Comparison of ENCODE assay signal across 26 cellular contexts in genomic region chr11:112724194-112724790, GRCh38.
DNase-seq lines count a peak whose midpoint lies in the region; ATAC-seq and TF ChIP-seq lines count a peak whose summit lies in the region.
"Had no signal": no experiment of that assay in that cellular context is flagged by ENCODE, and none has a peak within 500 bp of the region (broad histone marks: within the 10 kb centered on the region; RNA-seq: fewer than 3 reads in every experiment).

No MANE protein-coding gene starts in this region.

- H3K9me3 Mint-ChIP-seq in brain, result peaks cover 0 to 6% (median 0%) of the 10 kb centered on the region in 5 experiments
- no peaks in the 10 kb centered on the region for H3K9me3 Mint-ChIP-seq in stimulated activated effector memory CD8-positive, alpha-beta T cell treated with anti-CD3 and anti-CD28 coated beads, Interleukin-12 subunit alpha, Interleukin-12 subunit beta, amount 100 ng/mL, for 72 hours
- H3K9me3 Mint-ChIP-seq in activated T-helper 2 cell treated with anti-CD3 and anti-CD28 coated beads, Interferon-gamma antibody, Interleukin-2, Interleukin-4, amounts not matched to agents 10 μg/mL and 5 μg/mL and 100 μg/mL, durations not matched to agents 14 hours and 24 hours and 36 hours, result no peaks in the 10 kb centered on the region
- H3K9me3 Mint-ChIP-seq: activated naive CD8-positive, alpha-beta T cell treated with anti-CD3 and anti-CD28 coated beads for 36 hours; IgD-negative memory B cell; neural crest cell; T-helper 2 cell treated with Interferon-gamma antibody and Interleukin-4, amounts not matched to agents 5 μg/mL and 100 μg/mL, for 36 hours had no signal

- H3K4me3 ChIP-seq in right atrium auricular region, result no peak overlapping the region
- H3K4me3 ChIP-seq: cardiac muscle cell, coronary artery, sigmoid colon, testis, uterus had no signal

- peaks cover 22% of the 10 kb centered on the region for H3K4me1 Mint-ChIP-seq in brain
- H3K4me1 Mint-ChIP-seq in stimulated activated effector memory CD8-positive, alpha-beta T cell treated with anti-CD3 and anti-CD28 coated beads, Interleukin-12 subunit alpha, Interleukin-12 subunit beta, amount 100 ng/mL, for 72 hours, result no peaks in the 10 kb centered on the region
- no peaks in the 10 kb centered on the region for H3K4me1 Mint-ChIP-seq in activated T-helper 2 cell treated with anti-CD3 and anti-CD28 coated beads, Interferon-gamma antibody, Interleukin-2, Interleukin-4, amounts not matched to agents 10 μg/mL and 5 μg/mL and 100 μg/mL, durations not matched to agents 14 hours and 24 hours and 36 hours (ENCODE audit: low read depth)
- H3K4me1 Mint-ChIP-seq: activated naive CD8-positive, alpha-beta T cell treated with anti-CD3 and anti-CD28 coated beads for 36 hours; IgD-negative memory B cell had no signal

- no peaks in the 10 kb centered on the region for H3K4me1 ChIP-seq in right atrium auricular region
- H3K4me1 ChIP-seq: foreskin keratinocyte, sigmoid colon, testis had no signal

- no peaks in the 10 kb centered on the region for H3K27me3 ChIP-seq in right atrium auricular region
- H3K27me3 ChIP-seq: cardiac muscle cell, sigmoid colon, testis, uterus had no signal

- intact Hi-C loops in cardiac septum (cut with DNase I), result no loop called here
- intact Hi-C loops in activated T-helper 2 cell treated with anti-CD3 and anti-CD28 coated beads, Interferon-gamma antibody, Interleukin-2, Interleukin-4, amounts not matched to agents 10 μg/mL and 5 μg/mL and 100 μg/mL, durations not matched to agents 14 hours and 24 hours and 36 hours (cut with micrococcal nuclease), result no loop called here

- H3K27me3 Mint-ChIP-seq in brain, result peaks cover 29% of the 10 kb centered on the region
- H3K27me3 Mint-ChIP-seq in activated T-helper 2 cell treated with anti-CD3 and anti-CD28 coated beads, Interferon-gamma antibody, Interleukin-2, Interleukin-4, amounts not matched to agents 10 μg/mL and 5 μg/mL and 100 μg/mL, durations not matched to agents 14 hours and 24 hours and 36 hours (ENCODE audit: low read depth), result no peaks in the 10 kb centered on the region

- H3K4me3 Mint-ChIP-seq in brain, result no peak overlapping the region
- no peak overlapping the region for H3K4me3 Mint-ChIP-seq in stimulated activated effector memory CD8-positive, alpha-beta T cell treated with anti-CD3 and anti-CD28 coated beads, Interleukin-12 subunit alpha, Interleukin-12 subunit beta, amount 100 ng/mL, for 72 hours
- H3K4me3 Mint-ChIP-seq in activated T-helper 2 cell treated with anti-CD3 and anti-CD28 coated beads, Interferon-gamma antibody, Interleukin-2, Interleukin-4, amounts not matched to agents 10 μg/mL and 5 μg/mL and 100 μg/mL, durations not matched to agents 14 hours and 24 hours and 36 hours (ENCODE audit: low read depth), result no peak overlapping the region
- H3K4me3 Mint-ChIP-seq: activated CD8-positive, alpha-beta T cell treated with anti-CD3 and anti-CD28 coated beads, Interleukin-2, amount 10 ng/mL, durations not matched to agents 7 days and 5 days; activated naive CD8-positive, alpha-beta T cell treated with anti-CD3 and anti-CD28 coated beads for 36 hours; CD14-positive monocyte; IgD-negative memory B cell; neural crest cell; T-helper 2 cell treated with Interferon-gamma antibody and Interleukin-4, amounts not matched to agents 5 μg/mL and 100 μg/mL, for 36 hours had no signal

- H3K9me3 ChIP-seq in right atrium auricular region, result no peaks in the 10 kb centered on the region
- H3K9me3 ChIP-seq: sigmoid colon, testis, uterus had no signal

- H3K27ac ChIP-seq in right atrium auricular region, result no peak overlapping the region
- H3K27ac ChIP-seq: cardiac muscle cell, coronary artery, foreskin keratinocyte, sigmoid colon, testis, uterus had no signal

- peak; percentile 5 for ATAC-seq in stimulated activated effector memory CD8-positive, alpha-beta T cell treated with anti-CD3 and anti-CD28 coated beads, Interleukin-12 subunit alpha, Interleukin-12 subunit beta, amount 100 ng/mL, for 72 hours
- no peak for ATAC-seq in GM19324 (IDR thresholded peaks at IDR 0.05; ENCODE audit: low FRiP score, unreplicated experiment)
- ATAC-seq: activated CD8-positive, alpha-beta T cell treated with anti-CD3 and anti-CD28 coated beads, Interleukin-2, amount 10 ng/mL, durations not matched to agents 7 days and 5 days; esophagus mucosa; foreskin keratinocyte; left colon had no signal

- no peaks in the 10 kb centered on the region for H3K36me3 Mint-ChIP-seq in brain
- no peaks in the 10 kb centered on the region for H3K36me3 Mint-ChIP-seq in stimulated activated effector memory CD8-positive, alpha-beta T cell treated with anti-CD3 and anti-CD28 coated beads, Interleukin-12 subunit alpha, Interleukin-12 subunit beta, amount 100 ng/mL, for 72 hours
- H3K36me3 Mint-ChIP-seq in activated T-helper 2 cell treated with anti-CD3 and anti-CD28 coated beads, Interferon-gamma antibody, Interleukin-2, Interleukin-4, amounts not matched to agents 10 μg/mL and 5 μg/mL and 100 μg/mL, durations not matched to agents 14 hours and 24 hours and 36 hours (ENCODE audit: low read depth), result no peaks in the 10 kb centered on the region
- H3K36me3 Mint-ChIP-seq: activated naive CD8-positive, alpha-beta T cell treated with anti-CD3 and anti-CD28 coated beads for 36 hours; CD14-positive monocyte had no signal

- no peaks in the 10 kb centered on the region for H3K36me3 ChIP-seq in right atrium auricular region
- H3K36me3 ChIP-seq: cardiac muscle cell, sigmoid colon, uterus had no signal

- TF ChIP-seq CTCF in right atrium auricular region (IDR thresholded peaks at IDR 0.05) (no peak), brain (conservative IDR thresholded peaks at IDR 0.05) (no peak)

- peak; percentile 52 for DNase-seq in right atrium auricular region (ENCODE audit: low spot score)
- DNase-seq in cardiac septum (ENCODE audit: low spot score), result no peak
- peak; percentile 56 for DNase-seq in NCI-H2029 (lab: John Stamatoyannopoulos, UW)
- peak in 1 of 2 donors; percentile 28 for DNase-seq in stimulated activated effector memory CD8-positive, alpha-beta T cell treated with anti-CD3 and anti-CD28 coated beads, Interleukin-12 subunit alpha, Interleukin-12 subunit beta, amount 100 ng/mL, for 72 hours (ENCODE audit: low spot score in 2 of 2)
- no peak for DNase-seq in C1 segment of cervical spinal cord (lab: John Stamatoyannopoulos, UW)
- DNase-seq in activated T-helper 2 cell treated with anti-CD3 and anti-CD28 coated beads, Interferon-gamma antibody, Interleukin-2, Interleukin-4, amounts not matched to agents 10 μg/mL and 5 μg/mL and 100 μg/mL, durations not matched to agents 14 hours and 24 hours and 36 hours (ENCODE audit: low spot score), result no peak
- DNase-seq: activated CD8-positive, alpha-beta T cell treated with anti-CD3 and anti-CD28 coated beads, Interleukin-2, amount 10 ng/mL, durations not matched to agents 7 days and 5 days; activated effector memory CD4-positive, alpha-beta T cell treated with Interleukin-2 at 50 U/mL for 16 hours; activated naive CD8-positive, alpha-beta T cell treated with anti-CD3 and anti-CD28 coated beads for 36 hours; aorta; foreskin keratinocyte; left colon; mammary epithelial cell; sigmoid colon; stimulated activated naive CD4-positive, alpha-beta T cell treated with Interleukin-2 at 50 U/mL for 16 hours; testis; uterus had no signal

- peak overlapping the region in 4 of 5 experiments; percentile 23 to 78 (median 71) for H3K27ac Mint-ChIP-seq in brain
- no peak overlapping the region for H3K27ac Mint-ChIP-seq in stimulated activated effector memory CD8-positive, alpha-beta T cell treated with anti-CD3 and anti-CD28 coated beads, Interleukin-12 subunit alpha, Interleukin-12 subunit beta, amount 100 ng/mL, for 72 hours
- no peak overlapping the region for H3K27ac Mint-ChIP-seq in activated T-helper 2 cell treated with anti-CD3 and anti-CD28 coated beads, Interferon-gamma antibody, Interleukin-2, Interleukin-4, amounts not matched to agents 10 μg/mL and 5 μg/mL and 100 μg/mL, durations not matched to agents 14 hours and 24 hours and 36 hours
- H3K27ac Mint-ChIP-seq: activated CD8-positive, alpha-beta T cell treated with anti-CD3 and anti-CD28 coated beads, Interleukin-2, amount 10 ng/mL, durations not matched to agents 7 days and 5 days; activated naive CD8-positive, alpha-beta T cell treated with anti-CD3 and anti-CD28 coated beads for 36 hours; CD14-positive monocyte; IgD-negative memory B cell; T-helper 2 cell treated with Interferon-gamma antibody and Interleukin-4, amounts not matched to agents 5 μg/mL and 100 μg/mL, for 36 hours had no signal

Comparison
In these comparisons a context has a peak if more than half of its experiments do, and no peak if none do; other contexts are left out.
1. DNase-seq: peak in right atrium auricular region (single experiment) and NCI-H2029 (single experiment); none in cardiac septum (single experiment), C1 segment of cervical spinal cord (0 of 14) and activated T-helper 2 cell treated with anti-CD3 and anti-CD28 coated beads, Interferon-gamma antibody, Interleukin-2, Interleukin-4, amounts not matched to agents 10 μg/mL and 5 μg/mL and 100 μg/mL, durations not matched to agents 14 hours and 24 hours and 36 hours (single experiment).
2. H3K27ac Mint-ChIP-seq: peak in brain (4 of 5); none in stimulated activated effector memory CD8-positive, alpha-beta T cell treated with anti-CD3 and anti-CD28 coated beads, Interleukin-12 subunit alpha, Interleukin-12 subunit beta, amount 100 ng/mL, for 72 hours (single experiment) and activated T-helper 2 cell treated with anti-CD3 and anti-CD28 coated beads, Interferon-gamma antibody, Interleukin-2, Interleukin-4, amounts not matched to agents 10 μg/mL and 5 μg/mL and 100 μg/mL, durations not matched to agents 14 hours and 24 hours and 36 hours (single experiment).